In genomic region chr1:207948536-207949250, GRCh38 we compare ENCODE assay signal across 15 cellular contexts. TPM values are rescaled to one million over a fixed set of nuclear protein-coding genes. Genes with fewer than 3 reads are reported as not detected.
"Had no signal": no experiment of that assay in that cellular context is flagged by ENCODE, and none has a peak within 500 bp of the region (broad histone marks: within the 10 kb centered on the region; RNA-seq: fewer than 3 reads in every experiment).

No MANE protein-coding gene starts in this region.

- H3K36me3 Mint-ChIP-seq: immature natural killer cell; natural killer cell treated with Interleukin-12 subunit alpha and Interleukin-12 subunit beta and Interleukin-15 and Interleukin-18, amount 100 ng/mL, for 72 hours; stimulated activated naive B cell treated with anti-CD40 and anti-IgM and Interleukin-4, amounts not matched to agents 10 μg/mL and 1 μg/mL and 100 μg/mL, for 72 hours; WTC11 had no signal

- H3K27ac ChIP-seq: body of pancreas, gastroesophageal sphincter, neutrophil, parathyroid adenoma had no signal

- H3K9ac ChIP-seq: parathyroid adenoma had no signal

- H3K4me1 Mint-ChIP-seq: immature natural killer cell had no signal

- H3K4me3 Mint-ChIP-seq: activated CD8-positive, alpha-beta T cell treated with anti-CD3 and anti-CD28 coated beads, Interleukin-2, amount 10 ng/mL, durations not matched to agents 7 days and 5 days; activated naive CD4-positive, alpha-beta T cell treated with anti-CD3 and anti-CD28 coated beads for 36 hours; activated T-cell treated with anti-CD3 and anti-CD28 coated beads, Interleukin-2, amount 50 U/mL, for 4 hours; immature natural killer cell; natural killer cell treated with Interleukin-12 subunit alpha and Interleukin-12 subunit beta and Interleukin-15 and Interleukin-18, amount 100 ng/mL, for 72 hours; stimulated activated naive B cell treated with anti-CD40 and anti-IgM and Interleukin-4, amounts not matched to agents 10 μg/mL and 1 μg/mL and 100 μg/mL, for 72 hours; WTC11 had no signal

- H3K36me3 ChIP-seq: gastroesophageal sphincter, neutrophil had no signal

- H3K4me1 ChIP-seq: body of pancreas, gastroesophageal sphincter, parathyroid adenoma had no signal

- H3K27me3 Mint-ChIP-seq: stimulated activated naive B cell treated with anti-CD40 and anti-IgM and Interleukin-4, amounts not matched to agents 10 μg/mL and 1 μg/mL and 100 μg/mL, for 72 hours had no signal

- DNase-seq: activated CD4-positive, alpha-beta T cell treated with anti-CD3 and anti-CD28 coated beads for 48 hours; activated CD8-positive, alpha-beta T cell treated with anti-CD3 and anti-CD28 coated beads, Interleukin-2, amount 10 ng/mL, durations not matched to agents 7 days and 5 days; activated naive CD4-positive, alpha-beta T cell treated with anti-CD3 and anti-CD28 coated beads for 36 hours; activated T-cell treated with anti-CD3 and anti-CD28 coated beads, Interleukin-2, amount 50 U/mL, for 4 hours; body of pancreas; dorsolateral prefrontal cortex; immature natural killer cell; kidney glomerular epithelial cell; stimulated activated naive B cell treated with anti-CD40 and anti-IgM and Interleukin-4, amounts not matched to agents 10 μg/mL and 1 μg/mL and 100 μg/mL, for 72 hours; SW 1271 had no signal

- H3K4me3 ChIP-seq: body of pancreas, dorsolateral prefrontal cortex, gastroesophageal sphincter had no signal

- H2AFZ ChIP-seq: parathyroid adenoma had no signal

- H3K27me3 ChIP-seq: body of pancreas, gastroesophageal sphincter had no signal

- H3K9me3 ChIP-seq: body of pancreas, gastroesophageal sphincter, neutrophil had no signal

- H3K27ac Mint-ChIP-seq: activated CD8-positive, alpha-beta T cell treated with anti-CD3 and anti-CD28 coated beads, Interleukin-2, amount 10 ng/mL, durations not matched to agents 7 days and 5 days; activated naive CD4-positive, alpha-beta T cell treated with anti-CD3 and anti-CD28 coated beads for 36 hours; immature natural killer cell; natural killer cell treated with Interleukin-12 subunit alpha and Interleukin-12 subunit beta and Interleukin-15 and Interleukin-18, amount 100 ng/mL, for 72 hours; stimulated activated naive B cell treated with anti-CD40 and anti-IgM and Interleukin-4, amounts not matched to agents 10 μg/mL and 1 μg/mL and 100 μg/mL, for 72 hours; WTC11 had no signal

- H3K79me2 ChIP-seq: parathyroid adenoma had no signal

- ATAC-seq: activated CD8-positive, alpha-beta T cell treated with anti-CD3 and anti-CD28 coated beads, Interleukin-2, amount 10 ng/mL, durations not matched to agents 7 days and 5 days; activated T-cell treated with anti-CD3 and anti-CD28 coated beads, Interleukin-2, amount 50 U/mL, for 4 hours; body of pancreas; gastroesophageal sphincter; natural killer cell treated with Interleukin-12 subunit alpha and Interleukin-12 subunit beta and Interleukin-15 and Interleukin-18, amount 100 ng/mL, for 72 hours; stimulated activated naive B cell treated with anti-CD40 and anti-IgM and Interleukin-4, amounts not matched to agents 10 μg/mL and 1 μg/mL and 100 μg/mL, for 72 hours; WTC11 had no signal

- H3K9me3 Mint-ChIP-seq: activated naive CD4-positive, alpha-beta T cell treated with anti-CD3 and anti-CD28 coated beads for 36 hours; activated T-cell treated with anti-CD3 and anti-CD28 coated beads, Interleukin-2, amount 50 U/mL, for 4 hours; immature natural killer cell; natural killer cell treated with Interleukin-12 subunit alpha and Interleukin-12 subunit beta and Interleukin-15 and Interleukin-18, amount 100 ng/mL, for 72 hours; stimulated activated naive B cell treated with anti-CD40 and anti-IgM and Interleukin-4, amounts not matched to agents 10 μg/mL and 1 μg/mL and 100 μg/mL, for 72 hours; WTC11 had no signal

RNA-seq across cellular contexts. Expression of gene CD34, which starts 37.8 kb away (rescaled TPM):
- total RNA-seq: activated CD8-positive, alpha-beta T cell treated with anti-CD3 and anti-CD28 coated beads, Interleukin-2, amount 10 ng/mL, durations not matched to agents 7 days and 5 days; natural killer cell treated with Interleukin-12 subunit alpha and Interleukin-12 subunit beta and Interleukin-15 and Interleukin-18, amount 100 ng/mL, for 72 hours had no signal
- polyA plus RNA-seq: immature natural killer cell had no signal
